In genomic region chr2:241289053-241289452, GRCh38 we compare ENCODE assay signal across 14 cellular contexts.
"Had no signal": no experiment of that assay in that cellular context is flagged by ENCODE, and none has a peak within 500 bp of the region (broad histone marks: within the 10 kb centered on the region; RNA-seq: fewer than 3 reads in every experiment).

No MANE protein-coding gene starts in this region.

- H3K27ac Mint-ChIP-seq: activated B cell treated with CpG ODN at 0.5 μM for 24 hours; activated CD8-positive, alpha-beta T cell treated with anti-CD3 and anti-CD28 coated beads for 36 hours; activated naive CD4-positive, alpha-beta T cell treated with anti-CD3 and anti-CD28 coated beads, Interleukin-2, amount 10 ng/mL, durations not matched to agents 7 days and 5 days; activated T-helper 2 cell treated with anti-CD3 and anti-CD28 coated beads, Interferon-gamma antibody, Interleukin-2, Interleukin-4, amounts not matched to agents 10 μg/mL and 5 μg/mL and 100 μg/mL, durations not matched to agents 14 hours and 24 hours and 36 hours had no signal

- H3K27ac ChIP-seq: ascending aorta, right atrium auricular region, skin epidermis, transverse colon had no signal

- ATAC-seq: activated CD8-positive, alpha-beta T cell treated with anti-CD3 and anti-CD28 coated beads for 36 hours; esophagus mucosa; stimulated activated naive CD8-positive, alpha-beta T cell treated with anti-CD3 and anti-CD28 coated beads, Interleukin-15, Interleukin-2, amounts not matched to agents 100 U/mL and 50 U/mL, for 24 hours had no signal

- H3K4me3 Mint-ChIP-seq: activated B cell treated with CpG ODN at 0.5 μM for 24 hours; activated CD8-positive, alpha-beta T cell treated with anti-CD3 and anti-CD28 coated beads for 36 hours; activated naive CD4-positive, alpha-beta T cell treated with anti-CD3 and anti-CD28 coated beads, Interleukin-2, amount 10 ng/mL, durations not matched to agents 7 days and 5 days; naive thymus-derived CD8-positive, alpha-beta T cell had no signal

- H3K27me3 ChIP-seq: ascending aorta, right atrium auricular region, transverse colon had no signal

- H3K4me1 ChIP-seq: ascending aorta had no signal

- H3K9me3 ChIP-seq: ascending aorta, right atrium auricular region, transverse colon had no signal

- H3K27me3 Mint-ChIP-seq: activated B cell treated with CpG ODN at 0.5 μM for 24 hours; activated CD8-positive, alpha-beta T cell treated with anti-CD3 and anti-CD28 coated beads for 36 hours; activated naive CD4-positive, alpha-beta T cell treated with anti-CD3 and anti-CD28 coated beads, Interleukin-2, amount 10 ng/mL, durations not matched to agents 7 days and 5 days; naive thymus-derived CD8-positive, alpha-beta T cell had no signal

- H3K4me3 ChIP-seq: ascending aorta, right atrium auricular region, skin epidermis, transverse colon had no signal

- H3K36me3 ChIP-seq: right atrium auricular region had no signal

- DNase-seq: activated B cell treated with CpG ODN at 0.5 μM for 24 hours; activated CD4-positive, alpha-beta T cell treated with anti-CD3 and anti-CD28 coated beads for 48 hours; activated CD8-positive, alpha-beta T cell treated with anti-CD3 and anti-CD28 coated beads for 36 hours; activated naive CD4-positive, alpha-beta T cell treated with anti-CD3 and anti-CD28 coated beads, Interleukin-2, amount 10 ng/mL, durations not matched to agents 7 days and 5 days; naive thymus-derived CD8-positive, alpha-beta T cell; stimulated activated CD4-positive, alpha-beta T cell treated with anti-CD3 and anti-CD28 coated beads, Interleukin-15, amount 100 ng/mL, for 24 hours; stimulated activated CD4-positive, alpha-beta T cell treated with anti-CD3 and anti-CD28 coated beads, Interleukin-4, amount 100 ng/mL, for 1 hour; stimulated activated naive CD8-positive, alpha-beta T cell treated with anti-CD3 and anti-CD28 coated beads, Interleukin-15, Interleukin-2, amounts not matched to agents 100 U/mL and 50 U/mL, for 24 hours; transverse colon had no signal

- H3K9me3 Mint-ChIP-seq: activated B cell treated with CpG ODN at 0.5 μM for 24 hours; activated CD8-positive, alpha-beta T cell treated with anti-CD3 and anti-CD28 coated beads for 36 hours; activated naive CD4-positive, alpha-beta T cell treated with anti-CD3 and anti-CD28 coated beads, Interleukin-2, amount 10 ng/mL, durations not matched to agents 7 days and 5 days; activated T-helper 2 cell treated with anti-CD3 and anti-CD28 coated beads, Interferon-gamma antibody, Interleukin-2, Interleukin-4, amounts not matched to agents 10 μg/mL and 5 μg/mL and 100 μg/mL, durations not matched to agents 14 hours and 24 hours and 36 hours; naive thymus-derived CD8-positive, alpha-beta T cell had no signal
